8 cellular contexts compared by ENCODE assay signal in the genomic region with DNA sequence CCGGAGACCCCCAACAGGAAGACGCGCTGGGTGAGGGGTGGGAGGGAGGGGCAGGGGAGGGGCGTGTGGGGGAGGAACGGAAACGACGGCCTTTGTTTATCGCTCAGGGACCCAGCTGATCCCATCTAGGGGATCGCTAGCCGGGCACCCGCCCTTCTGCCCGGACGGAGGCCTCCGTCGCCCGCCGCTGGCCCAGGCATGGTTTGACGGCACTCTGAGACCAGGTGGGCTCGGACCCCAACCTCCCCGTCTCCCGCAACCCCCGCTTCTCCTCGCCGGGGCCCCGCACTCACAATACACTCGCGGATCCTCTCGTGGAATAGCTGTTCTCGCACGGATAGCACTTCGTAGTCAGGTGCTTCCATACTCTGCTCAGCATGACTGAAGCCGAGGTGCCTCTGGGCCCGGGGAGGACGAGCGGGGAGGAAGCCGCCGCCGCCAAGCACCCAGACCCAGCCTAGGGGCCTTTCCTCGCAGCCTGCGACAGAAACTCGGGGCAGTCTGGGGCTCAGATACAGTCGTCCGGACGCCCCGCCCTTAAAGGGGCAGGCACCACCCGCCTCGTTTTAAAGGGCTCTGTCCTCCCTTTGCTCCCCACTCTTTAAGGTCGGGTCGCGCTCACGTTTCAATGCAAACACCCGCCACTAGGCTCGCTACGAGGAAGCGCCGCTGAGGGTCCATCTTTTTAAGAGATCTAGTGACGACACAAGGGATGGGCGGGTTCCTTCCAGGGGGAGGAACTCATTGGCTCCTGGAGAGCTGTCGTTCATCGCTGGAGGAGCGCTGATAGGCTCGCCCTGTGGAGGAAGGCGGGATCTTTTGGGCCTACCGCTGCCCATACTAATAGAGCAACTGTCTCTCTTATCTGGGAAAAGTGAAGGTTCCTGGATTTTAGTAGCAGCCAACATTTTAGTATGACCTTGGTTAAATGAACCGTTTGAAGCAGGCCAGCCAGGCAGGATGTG. TPM values are rescaled to one million over a fixed set of nuclear protein-coding genes. Genes with fewer than 3 reads are reported as not detected.
DNase-seq lines count a peak whose midpoint lies in the region; ATAC-seq, FAIRE-seq and TF ChIP-seq lines count a peak whose summit lies in the region.

A gene with protein sequence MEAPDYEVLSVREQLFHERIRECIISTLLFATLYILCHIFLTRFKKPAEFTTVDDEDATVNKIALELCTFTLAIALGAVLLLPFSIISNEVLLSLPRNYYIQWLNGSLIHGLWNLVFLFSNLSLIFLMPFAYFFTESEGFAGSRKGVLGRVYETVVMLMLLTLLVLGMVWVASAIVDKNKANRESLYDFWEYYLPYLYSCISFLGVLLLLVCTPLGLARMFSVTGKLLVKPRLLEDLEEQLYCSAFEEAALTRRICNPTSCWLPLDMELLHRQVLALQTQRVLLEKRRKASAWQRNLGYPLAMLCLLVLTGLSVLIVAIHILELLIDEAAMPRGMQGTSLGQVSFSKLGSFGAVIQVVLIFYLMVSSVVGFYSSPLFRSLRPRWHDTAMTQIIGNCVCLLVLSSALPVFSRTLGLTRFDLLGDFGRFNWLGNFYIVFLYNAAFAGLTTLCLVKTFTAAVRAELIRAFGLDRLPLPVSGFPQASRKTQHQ (minus strand): TSS at position 657 of the 965 bp plus-strand sequence. CDS start 292 bp downstream, at position 365.

- H3K27me3 ChIP-seq in psoas muscle (ENCODE audit: insufficient read depth in 3 of 3, low read length in 2 of 3): no peaks in the 10 kb centered on the region

- ATAC-seq in GM18499 (IDR thresholded peaks at IDR 0.05; ENCODE audit: insufficient read depth, unreplicated experiment) (peak; percentile 94), HG02943 (IDR thresholded peaks at IDR 0.05; ENCODE audit: low read depth, unreplicated experiment) (peak; percentile 98), left ventricle myocardium superior (peak; percentile 96), psoas muscle (peak; percentile 96 to 99 (median 97))

- 0 to 1% (median 1%) methylated on average over 56 to 65 of the region's 65 CpGs for WGBS in psoas muscle, 3 donors

- FAIRE-seq in urothelium cell line (lab: Jason Lieb, UNC): no peak

- intact Hi-C loops in T-helper 2 cell treated with Interferon-gamma antibody and Interleukin-4, amounts not matched to agents 100 ng/mL and 5 ng/mL, for 36 hours (cut with micrococcal nuclease): loop anchor here (1.0 to 2.0 kb wide), 4 partner anchors 20 to 79 kb away; a partner anchor contains a TSS
- intact Hi-C loops in left ventricle myocardium superior (cut with micrococcal nuclease) (no loop called here), psoas muscle (cut with DNase I) (loop anchor here (2.0 to 5.0 kb wide), 2 partner anchors 20 to 33 kb away; a partner anchor contains a TSS)

- no peaks in the 10 kb centered on the region for H3K9me3 ChIP-seq in psoas muscle

- DNase-seq in NCI-H187 treated with DMSO at 0.1 percent for 48 hours (lab: John Stamatoyannopoulos, UW) (peak; percentile 92), anterior cingulate cortex (lab: John Stamatoyannopoulos, UW) (peak; percentile 56 to 99 (median 92)), left ventricle myocardium superior (peak; percentile 95), psoas muscle (peak; percentile 95 to 97), urothelium cell line (ENCODE audit: low spot score) (peak; percentile 98)

- H3K4me3 ChIP-seq in psoas muscle: peak within 1 kb of the TSS; percentile 77

- peaks cover 0 to 13% of the 10 kb centered on the region in 2 donors for H3K36me3 ChIP-seq in psoas muscle (ENCODE audit: insufficient read depth in 1 of 2, low read depth in 1 of 2)

- peak; percentile 47 for TF ChIP-seq CTCF in psoas muscle (IDR thresholded peaks at IDR 0.05)

- H3K4me1 ChIP-seq in psoas muscle: peaks cover 35% of the 10 kb centered on the region

- H3K27ac ChIP-seq in psoas muscle: peak within 1 kb of the TSS; percentile 91

RNA-seq across cellular contexts. Expression of the gene that starts here (rescaled TPM):
- total RNA-seq in T-helper 2 cell treated with Interferon-gamma antibody and Interleukin-4, amounts not matched to agents 100 ng/mL and 5 ng/mL, for 36 hours: 45.4 and 47.4 TPM in 2 replicates
- 30.7 TPM for total RNA-seq in left ventricle myocardium superior
- 10 to 100 TPM; 13.3 to 27.3 (median 21.3) TPM for total RNA-seq in psoas muscle
- polyA plus RNA-seq in psoas muscle: 10 to 100 TPM; 13.3 to 16.8 (median 14.1) TPM

Comparison
In these comparisons a context has a peak if more than half of its experiments do, and no peak if none do; other contexts are left out.
1. Peak in every context shown above with its lines: DNase-seq, ATAC-seq, H3K4me3 ChIP-seq and H3K27ac ChIP-seq.